11 cellular contexts compared by ENCODE assay signal in genomic region chr5:83562817-83563557, GRCh38.
DNase-seq lines count a peak whose midpoint lies in the region; ATAC-seq and TF ChIP-seq lines count a peak whose summit lies in the region.
"Had no signal": no experiment of that assay in that cellular context is flagged by ENCODE, and none has a peak within 500 bp of the region (broad histone marks: within the 10 kb centered on the region; RNA-seq: fewer than 3 reads in every experiment).

No MANE protein-coding gene starts in this region.

- no peaks in the 10 kb centered on the region for H3K9me3 Mint-ChIP-seq in CD4-positive, alpha-beta T cell
- H3K9me3 Mint-ChIP-seq: effector memory CD8-positive, alpha-beta T cell had no signal

- H3K27ac ChIP-seq in ACC112 (ENCODE audit: low read depth, low read length) (peak overlapping the region; percentile 20; the same call in 1 of the 2 replicates), neural cell (ENCODE audit: low read length) (peak overlapping the region; percentile 14)
- H3K27ac ChIP-seq in CD4-positive, alpha-beta T cell (ENCODE audit: low read depth, low read length): no peak overlapping the region

- H3K79me2 ChIP-seq in ACC112 (ENCODE audit: control insufficient read depth, insufficient read depth, low read length, unreplicated experiment) (no peaks in the 10 kb centered on the region), neural cell (replicated peaks; ENCODE audit: insufficient read depth, low read length) (peaks cover 75% of the 10 kb centered on the region)

- no peaks in the 10 kb centered on the region for H3K36me3 Mint-ChIP-seq in CD4-positive, alpha-beta T cell (ENCODE audit: low read depth)

- CTCF ChIA-PET in CD4-positive, alpha-beta T cell (lab: Charles Lee): interaction anchor here (0.8 to 1.5 kb wide), 2 partner anchors 921 to 1211 kb away, joined by 3 read pairs; no protein-coding TSS in a partner anchor

- H3F3A ChIP-seq in neural cell (ENCODE audit: insufficient read depth, low read length, poor library complexity, severe bottlenecking): peaks cover 13% of the 10 kb centered on the region

- H3K4me1 Mint-ChIP-seq in CD4-positive, alpha-beta T cell (ENCODE audit: low read depth): no peaks in the 10 kb centered on the region

- no peaks in the 10 kb centered on the region for H3K9me2 ChIP-seq in neural cell (ENCODE audit: insufficient read depth, low read length)

- intact Hi-C loops in CD4-positive, alpha-beta T cell (cut with DNase I, micrococcal nuclease): loop anchor here in 1 of 2 experiments (1.0 to 10.0 kb wide), 3 partner anchors 768 to 1388 kb away; no protein-coding TSS in a partner anchor

- TF ChIP-seq RAD21 in neural cell (conservative IDR thresholded peaks at IDR 0.05): no peak

- POLR2A ChIA-PET in CD4-positive, alpha-beta T cell (lab: Charles Lee): no interaction called here

- peaks cover 95% of the 10 kb centered on the region for H4K20me1 ChIP-seq in neural cell (ENCODE audit: insufficient read depth)

- peak; percentile 98 for DNase-seq in SK-MEL-5 (ENCODE audit: low read depth, low spot score)
- peak; percentile 85 for DNase-seq in foreskin melanocyte
- DNase-seq in CD4-positive, alpha-beta T cell: no peak
- no peak for DNase-seq in GM19238 (ENCODE audit: insufficient read length, low spot score)
- DNase-seq: activated CD4-positive, alpha-beta T cell treated with anti-CD3 and anti-CD28 coated beads for 48 hours; effector memory CD8-positive, alpha-beta T cell; H7 had no signal

- peaks cover 25% of the 10 kb centered on the region for H3K27me3 Mint-ChIP-seq in CD4-positive, alpha-beta T cell

- H3K9me3 ChIP-seq in neural cell (ENCODE audit: low read length): no peaks in the 10 kb centered on the region
- H3K9me3 ChIP-seq in CD4-positive, alpha-beta T cell (ENCODE audit: control insufficient read depth, low read length): no peaks in the 10 kb centered on the region

- H3K4me3 Mint-ChIP-seq in CD4-positive, alpha-beta T cell: no peak overlapping the region
- H3K4me3 Mint-ChIP-seq: effector memory CD8-positive, alpha-beta T cell had no signal

- H3K4me3 ChIP-seq in ACC112 (ENCODE audit: low read depth, low read length): no peak overlapping the region
- H3K4me3 ChIP-seq in neural cell (ENCODE audit: low read length): no peak overlapping the region

- ATAC-seq in GM21576 (IDR thresholded peaks at IDR 0.05; ENCODE audit: unreplicated experiment) (no peak), GM21381 (IDR thresholded peaks at IDR 0.05; ENCODE audit: unreplicated experiment) (no peak)
- ATAC-seq in CD4-positive, alpha-beta T cell (ENCODE audit: poor library complexity): no peak
- ATAC-seq: effector memory CD8-positive, alpha-beta T cell had no signal

- in situ Hi-C loops in SK-MEL-5 (cut with HindIII; ENCODE audit: low pct_unique_long_range_greater_than_20kb, low sequenced_read_pairs): no loop called here

- 0 out of 2 replicates have a peak, but pooled peaks cover 9% of the 10 kb centered on the region for H3K36me3 ChIP-seq in ACC112 (ENCODE audit: insufficient read depth, low read length)
- H3K36me3 ChIP-seq in neural cell (ENCODE audit: insufficient read depth, low read length): peaks cover 32% of the 10 kb centered on the region

- TF ChIP-seq CTCF in neural cell (IDR thresholded peaks at IDR 0.05; ENCODE audit: poor library complexity, severe bottlenecking): no peak
- TF ChIP-seq CTCF in CD4-positive, alpha-beta T cell (IDR thresholded peaks at IDR 0.05): no peak

- H3K27me3 ChIP-seq in ACC112 (ENCODE audit: insufficient read depth, low read length) (no peaks in the 10 kb centered on the region), neural cell (ENCODE audit: insufficient read depth, low read depth, low read length) (no peaks in the 10 kb centered on the region)
- peaks cover 9% of the 10 kb centered on the region for H3K27me3 ChIP-seq in CD4-positive, alpha-beta T cell (ENCODE audit: control insufficient read depth, insufficient read depth, low read length)

- no peak for TF ChIP-seq EP300 in neural cell (conservative IDR thresholded peaks at IDR 0.05; ENCODE audit: poor library complexity, severe bottlenecking)

- no peak overlapping the region for H3K4me2 ChIP-seq in neural cell (ENCODE audit: low read length)

- H3K4me1 ChIP-seq in ACC112 (ENCODE audit: control insufficient read depth, insufficient read depth, low read length, unreplicated experiment): peaks cover 47% of the 10 kb centered on the region

- no peak overlapping the region for H3K9ac ChIP-seq in neural cell (ENCODE audit: low read length)

- H3K27ac Mint-ChIP-seq in CD4-positive, alpha-beta T cell: no peak overlapping the region
- H3K27ac Mint-ChIP-seq: effector memory CD8-positive, alpha-beta T cell had no signal

- H2AFZ ChIP-seq in ACC112 (ENCODE audit: low read length, unreplicated experiment): peak overlapping the region; percentile 2
- no peak overlapping the region for H2AFZ ChIP-seq in neural cell (ENCODE audit: low read depth, low read length)

TF ChIP-seq in neural cell, 6 proteins besides CTCF, POLR2A, EP300 and RAD21:
- TF ChIP-seq REST (IDR thresholded peaks at IDR 0.05; ENCODE audit: borderline replicate concordance) (no peak), SMC3 (conservative IDR thresholded peaks at IDR 0.05; ENCODE audit: poor library complexity) (no peak), POLR2AphosphoS5 (IDR thresholded peaks at IDR 0.05) (peak; percentile 11), TAF1 (IDR thresholded peaks at IDR 0.05; ENCODE audit: low read depth) (no peak), EZH2 (IDR thresholded peaks at IDR 0.05; ENCODE audit: borderline replicate concordance, insufficient read depth, low read length, poor library complexity, severe bottlenecking) (no peak), MXI1 (conservative IDR thresholded peaks at IDR 0.05; ENCODE audit: poor library complexity, severe bottlenecking) (no peak)

Comparison
In these comparisons a context has a peak if more than half of its experiments do, and no peak if none do; other contexts are left out.
1. DNase-seq: peak in SK-MEL-5 (single experiment) and foreskin melanocyte (single experiment); none in CD4-positive, alpha-beta T cell (0 of 10) and GM19238 (single experiment).